11 cellular contexts compared by ENCODE assay signal in genomic region chr13:99055286-99056073, GRCh38.
A peak's percentile ranks its signal among the peaks of the same experiment; 100 is the strongest.
DNase-seq lines count a peak whose midpoint lies in the region; ATAC-seq and TF ChIP-seq lines count a peak whose summit lies in the region.
"Had no signal": no experiment of that assay in that cellular context is flagged by ENCODE, and none has a peak within 500 bp of the region (broad histone marks: within the 10 kb centered on the region; RNA-seq: fewer than 3 reads in every experiment).

No MANE protein-coding gene starts in this region.

- no peak for TF ChIP-seq CTCF in esophagus muscularis mucosa (IDR thresholded peaks at IDR 0.05)

- ATAC-seq in activated CD4-positive, alpha-beta T cell treated with anti-CD3 and anti-CD28 coated beads for 36 hours, result no peak
- ATAC-seq in T-cell (replicated peaks in 1 of 4) (no peak), HG02885 (IDR thresholded peaks at IDR 0.05; ENCODE audit: poor library complexity, unreplicated experiment) (no peak)

- peak overlapping the region; percentile 20 for H3K18ac ChIP-seq in trophoblast cell (ENCODE audit: low read length)

- H2BK12ac ChIP-seq in trophoblast cell (ENCODE audit: low read length), result peak overlapping the region; percentile 52

- H3K9me3 Mint-ChIP-seq in activated CD4-positive, alpha-beta T cell treated with anti-CD3 and anti-CD28 coated beads for 36 hours (ENCODE audit: low read depth), result no peaks in the 10 kb centered on the region
- H3K9me3 Mint-ChIP-seq in T-cell, result no peaks in the 10 kb centered on the region

- CTCF ChIA-PET in activated CD4-positive, alpha-beta T cell treated with anti-CD3 and anti-CD28 coated beads for 36 hours (lab: Charles Lee), result interaction anchor here (0.7 to 2.7 kb wide), 10 partner anchors 9 to 280 kb away, joined by 3 to 11 read pairs (median 4); no protein-coding TSS in a partner anchor
- CTCF ChIA-PET in T-cell (lab: Charles Lee), result interaction anchor here in 1 of 2 donors (1.0 kb wide), 1 partner anchor 9 kb away, joined by 4 read pairs; no protein-coding TSS in a partner anchor

- H3K4me3 ChIP-seq in esophagus muscularis mucosa (no peak overlapping the region), trophoblast cell (ENCODE audit: low read depth, low read length) (no peak overlapping the region)
- H3K4me3 ChIP-seq: stomach had no signal

- WGBS in esophagus muscularis mucosa, result 50% methylated on average over 11 of the region's 11 CpGs
- no CpG with 5 or more reads among the region's 11 CpGs for WGBS in trophoblast cell (ENCODE audit: extremely low coverage, insufficient coverage, insufficient read length)

- POLR2A ChIA-PET in activated CD4-positive, alpha-beta T cell treated with anti-CD3 and anti-CD28 coated beads for 36 hours (lab: Charles Lee), result interaction anchor here (0.6 to 1.2 kb wide), 4 partner anchors 9 to 204 kb away, joined by 3 to 4 read pairs (median 4); no protein-coding TSS in a partner anchor
- POLR2A ChIA-PET in T-cell (lab: Charles Lee), result interaction anchor here in 1 of 2 donors (0.8 kb wide), 1 partner anchor 11 kb away, joined by 3 read pairs; no protein-coding TSS in a partner anchor

- no peak for TF ChIP-seq POLR2A in esophagus muscularis mucosa (IDR thresholded peaks at IDR 0.05; ENCODE audit: low read depth)

- H2BK5ac ChIP-seq in trophoblast cell (ENCODE audit: low read depth, low read length, poor library complexity), result peak overlapping the region; percentile 38

- H3K4me1 ChIP-seq in esophagus muscularis mucosa, result peaks cover 43 to 100% (median 100%) of the 10 kb centered on the region in 4 donors
- H3K4me1 ChIP-seq in trophoblast cell (ENCODE audit: control insufficient read depth in 1 of 2, insufficient read depth in 2 of 2, low read length in 2 of 2), result peaks cover 18 to 29% of the 10 kb centered on the region in 2 experiments

- H3K27me3 Mint-ChIP-seq in activated CD4-positive, alpha-beta T cell treated with anti-CD3 and anti-CD28 coated beads for 36 hours, result no peaks in the 10 kb centered on the region
- no peaks in the 10 kb centered on the region for H3K27me3 Mint-ChIP-seq in T-cell

- peaks cover 10% of the 10 kb centered on the region for H3K79me1 ChIP-seq in trophoblast cell (ENCODE audit: low read length)

- no peak overlapping the region for H3K23ac ChIP-seq in trophoblast cell (ENCODE audit: low read length)

- H3K9me3 ChIP-seq in esophagus muscularis mucosa (no peaks in the 10 kb centered on the region), trophoblast cell (ENCODE audit: insufficient read depth, low read depth, low read length) (no peaks in the 10 kb centered on the region)
- H3K9me3 ChIP-seq: stomach had no signal

- no peaks in the 10 kb centered on the region for H3K27me3 ChIP-seq in esophagus muscularis mucosa
- H3K27me3 ChIP-seq in trophoblast cell (ENCODE audit: insufficient read depth, low read length), result no peaks in the 10 kb centered on the region
- H3K27me3 ChIP-seq: stomach had no signal

- intact Hi-C loops in activated CD4-positive, alpha-beta T cell treated with anti-CD3 and anti-CD28 coated beads for 36 hours (cut with DNase I, micrococcal nuclease), result loop anchor here in 1 of 2 experiments (10.0 kb wide), 1 partner anchor 391 kb away; no protein-coding TSS in a partner anchor
- intact Hi-C loops in esophagus muscularis mucosa (cut with DNase I), result no loop called here

- peaks cover 3% of the 10 kb centered on the region for H3K79me2 ChIP-seq in trophoblast cell (ENCODE audit: control insufficient read depth, insufficient read depth, low read length, poor library complexity)

- H4K8ac ChIP-seq in trophoblast cell (ENCODE audit: low read depth, low read length), result peak overlapping the region; percentile 59

- peak overlapping the region; percentile 74 for H4K91ac ChIP-seq in trophoblast cell (ENCODE audit: low read depth, low read length)

- H3K27ac ChIP-seq in esophagus muscularis mucosa (replicated peaks in 1 of 4) (peak overlapping the region; percentile 75 to 83 (median 80)), trophoblast cell (ENCODE audit: low read depth, low read length) (peak overlapping the region; percentile 95)
- H3K27ac ChIP-seq: stomach had no signal

- peak overlapping the region; percentile 14 for H3K4me3 Mint-ChIP-seq in activated CD4-positive, alpha-beta T cell treated with anti-CD3 and anti-CD28 coated beads for 36 hours
- peak overlapping the region; percentile 46 to 85 (median 57) for H3K4me3 Mint-ChIP-seq in T-cell

- no peak overlapping the region for H3K9ac ChIP-seq in trophoblast cell (ENCODE audit: low read length)

- H4K12ac ChIP-seq in trophoblast cell (ENCODE audit: low read depth, low read length), result peak overlapping the region; percentile 21

- TF ChIP-seq EP300 in esophagus muscularis mucosa (IDR thresholded peaks at IDR 0.05), result no peak

- H2AFZ ChIP-seq in trophoblast cell (ENCODE audit: insufficient read depth, low read length, poor library complexity), result no peak overlapping the region

- H3K4me2 ChIP-seq in trophoblast cell (ENCODE audit: low read length), result no peak overlapping the region

- DNase-seq in activated CD4-positive, alpha-beta T cell treated with anti-CD3 and anti-CD28 coated beads for 36 hours, result no peak
- no peak for DNase-seq in activated CD4-positive, alpha-beta T cell treated with anti-CD3 and anti-CD28 coated beads for 4 hours
- DNase-seq in T-cell, result no peak
- DNase-seq in esophagus muscularis mucosa (ENCODE audit: extremely low spot score), result no peak
- no peak for DNase-seq in trophoblast cell
- DNase-seq in dedifferentiated amniotic fluid mesenchymal stem cell (ENCODE audit: extremely low spot score), result no peak
- no peak for DNase-seq in SIG-M5 treated with dmso at 0.1 percent for 504 hours (lab: John Stamatoyannopoulos, UW; ENCODE audit: unreplicated experiment)
- DNase-seq: DMS79, occipital lobe, stomach had no signal

- peaks cover 2% of the 10 kb centered on the region for H3K36me3 Mint-ChIP-seq in activated CD4-positive, alpha-beta T cell treated with anti-CD3 and anti-CD28 coated beads for 36 hours (ENCODE audit: low read depth)
- no peaks in the 10 kb centered on the region for H3K36me3 Mint-ChIP-seq in T-cell

- H3K4ac ChIP-seq in trophoblast cell (ENCODE audit: low read depth, low read length), result peak overlapping the region; percentile 18

- peak overlapping the region; percentile 39 for H2BK120ac ChIP-seq in trophoblast cell (ENCODE audit: insufficient read depth, low read length, poor library complexity)

- peak overlapping the region; percentile 43 for H3K14ac ChIP-seq in trophoblast cell (ENCODE audit: low read length)

- H2AK5ac ChIP-seq in trophoblast cell (ENCODE audit: low read length), result peak overlapping the region; percentile 28

- H3K36me3 ChIP-seq in esophagus muscularis mucosa (no peaks in the 10 kb centered on the region), trophoblast cell (ENCODE audit: control insufficient read depth in 1 of 2, insufficient read depth in 2 of 2, low read length in 2 of 2) (no peaks in the 10 kb centered on the region)
- H3K36me3 ChIP-seq: stomach had no signal

- H3K4me1 Mint-ChIP-seq in activated CD4-positive, alpha-beta T cell treated with anti-CD3 and anti-CD28 coated beads for 36 hours, result peaks cover 65% of the 10 kb centered on the region
- peaks cover 90 to 96% (median 90%) of the 10 kb centered on the region in 3 donors for H3K4me1 Mint-ChIP-seq in T-cell

- H3K27ac Mint-ChIP-seq in activated CD4-positive, alpha-beta T cell treated with anti-CD3 and anti-CD28 coated beads for 36 hours, result peak overlapping the region; percentile 67
- peak overlapping the region; percentile 95 to 97 for H3K27ac Mint-ChIP-seq in T-cell
